ENCODE assay signal across 19 cellular contexts in the genomic region with DNA sequence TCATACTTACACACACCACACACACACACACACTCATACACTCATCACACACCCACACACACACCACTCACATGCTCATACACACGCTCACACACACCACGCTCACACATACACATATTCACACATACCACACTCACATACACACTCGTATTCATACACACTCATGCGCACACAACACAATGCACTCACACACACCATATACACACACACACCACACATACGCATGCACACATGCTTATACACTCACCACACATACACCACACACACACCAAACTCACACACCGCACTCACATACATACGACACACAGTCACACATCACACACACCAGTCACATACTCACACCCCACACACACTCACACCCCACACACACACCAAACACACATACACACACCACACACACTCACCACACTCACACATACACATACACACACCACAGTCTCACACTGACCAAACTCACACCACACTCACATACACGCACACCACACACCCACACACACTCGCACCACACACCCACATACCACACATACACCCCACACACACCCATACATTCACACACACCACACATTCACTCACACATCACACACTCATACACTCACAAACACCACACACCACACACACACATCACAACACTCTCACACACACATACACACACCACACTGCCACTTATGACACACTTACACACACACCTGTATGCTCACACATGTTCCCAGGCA.
"Had no signal": no experiment of that assay in that cellular context is flagged by ENCODE, and none has a peak within 500 bp of the region (broad histone marks: within the 10 kb centered on the region; RNA-seq: fewer than 3 reads in every experiment).

No MANE protein-coding gene starts in this region.

- H3K36me3 ChIP-seq: heart left ventricle had no signal

- H3K4me3 Mint-ChIP-seq: activated B cell treated with CpG ODN at 0.5 μM for 24 hours; activated CD4-positive, alpha-beta T cell treated with anti-CD3 and anti-CD28 coated beads for 36 hours; activated naive CD4-positive, alpha-beta T cell treated with anti-CD3 and anti-CD28 coated beads, Interleukin-2, amount 10 ng/mL, durations not matched to agents 7 days and 5 days; activated T-cell treated with anti-CD3 and anti-CD28 coated beads, Interleukin-2, amount 50 U/mL, for 72 hours; T-helper 1 cell treated with Interleukin-12 subunit alpha and Interleukin-12 subunit beta and Interleukin-4 antibody, amounts not matched to agents 30 μg/mL and 1 μg/mL, for 36 hours; type B pancreatic cell had no signal

- ATAC-seq: activated CD4-positive, alpha-beta T cell treated with anti-CD3 and anti-CD28 coated beads for 36 hours; activated T-cell treated with anti-CD3 and anti-CD28 coated beads, Interleukin-2, amount 50 U/mL, for 72 hours; body of pancreas; left cardiac atrium had no signal

- H3K27me3 Mint-ChIP-seq: activated naive CD4-positive, alpha-beta T cell treated with anti-CD3 and anti-CD28 coated beads, Interleukin-2, amount 10 ng/mL, durations not matched to agents 7 days and 5 days had no signal

- H3K27ac Mint-ChIP-seq: activated B cell treated with CpG ODN at 0.5 μM for 24 hours; activated CD4-positive, alpha-beta T cell treated with anti-CD3 and anti-CD28 coated beads for 36 hours; activated naive CD4-positive, alpha-beta T cell treated with anti-CD3 and anti-CD28 coated beads, Interleukin-2, amount 10 ng/mL, durations not matched to agents 7 days and 5 days; activated T-cell treated with anti-CD3 and anti-CD28 coated beads, Interleukin-2, amount 50 U/mL, for 72 hours; progenitor cell of endocrine pancreas; T-helper 1 cell treated with Interleukin-12 subunit alpha and Interleukin-12 subunit beta and Interleukin-4 antibody, amounts not matched to agents 30 μg/mL and 1 μg/mL, for 36 hours; type B pancreatic cell had no signal

- H3K9me3 ChIP-seq: body of pancreas, testis had no signal

- H3K27me3 ChIP-seq: body of pancreas, testis had no signal

- H3K4me3 ChIP-seq: body of pancreas, heart left ventricle, testis had no signal

- H3K36me3 Mint-ChIP-seq: activated naive CD4-positive, alpha-beta T cell treated with anti-CD3 and anti-CD28 coated beads, Interleukin-2, amount 10 ng/mL, durations not matched to agents 7 days and 5 days; type B pancreatic cell had no signal

- H3K4me1 Mint-ChIP-seq: activated B cell treated with CpG ODN at 0.5 μM for 24 hours; activated CD4-positive, alpha-beta T cell treated with anti-CD3 and anti-CD28 coated beads for 36 hours; activated naive CD4-positive, alpha-beta T cell treated with anti-CD3 and anti-CD28 coated beads, Interleukin-2, amount 10 ng/mL, durations not matched to agents 7 days and 5 days had no signal

- DNase-seq: activated B cell treated with CpG ODN at 0.5 μM for 24 hours; activated CD4-positive, alpha-beta T cell treated with anti-CD3 and anti-CD28 coated beads for 36 hours; activated CD4-positive, alpha-beta T cell treated with anti-CD3 and anti-CD28 coated beads, Interleukin-2, amount 50 U/mL, for 48 hours; activated CD8-positive, alpha-beta memory T cell treated with anti-CD3 and anti-CD28 coated beads, Interleukin-2, amount 50 U/mL, for 48 hours; activated effector memory CD4-positive, alpha-beta T cell treated with anti-CD3 and anti-CD28 coated beads, Interleukin-2, amount 50 U/mL, for 16 hours; activated naive CD4-positive, alpha-beta T cell treated with anti-CD3 and anti-CD28 coated beads, Interleukin-2, amount 10 ng/mL, durations not matched to agents 7 days and 5 days; activated T-cell treated with anti-CD3 and anti-CD28 coated beads, Interleukin-2, amount 50 U/mL, for 72 hours; anterior cingulate cortex; body of pancreas; heart left ventricle; left cardiac atrium; retina; stimulated activated CD4-positive, alpha-beta T cell treated with anti-CD3 and anti-CD28 coated beads, Interleukin-2, amount 100 ng/mL, for 48 hours; stimulated activated naive CD4-positive, alpha-beta T cell; T1000; testis had no signal

- H3K4me1 ChIP-seq: body of pancreas, heart left ventricle, testis had no signal

- H3K27ac ChIP-seq: body of pancreas, heart left ventricle, testis had no signal
